23 cellular contexts compared by ENCODE assay signal in the genomic region with DNA sequence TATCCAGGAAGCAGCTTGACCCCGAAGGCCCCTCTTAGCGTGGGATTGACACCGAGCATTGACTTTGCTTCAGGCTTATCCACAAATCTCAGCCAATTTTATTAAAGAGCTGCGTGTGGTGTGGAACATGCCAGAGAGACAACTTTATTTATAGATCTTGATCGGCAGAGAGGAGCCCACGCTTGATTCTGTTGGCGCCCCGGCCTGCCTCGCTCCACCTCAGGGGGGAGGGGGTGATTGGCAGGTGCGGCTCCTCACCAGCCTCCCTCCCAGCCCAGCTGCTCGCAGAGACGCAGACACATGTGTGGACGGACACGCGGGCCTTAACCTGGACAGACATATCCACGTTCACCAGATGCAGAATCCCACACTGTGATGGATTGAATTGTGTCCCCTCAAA.
"Had no signal": no experiment of that assay in that cellular context is flagged by ENCODE, and none has a peak within 500 bp of the region (broad histone marks: within the 10 kb centered on the region; RNA-seq: fewer than 3 reads in every experiment).

No MANE protein-coding gene starts in this region.

- DNase-seq: activated CD4-positive, alpha-beta memory T cell treated with anti-CD3 and anti-CD28 coated beads for 36 hours; activated CD4-positive, alpha-beta T cell treated with anti-CD3 and anti-CD28 coated beads, Interleukin-2, amount 10 ng/mL, durations not matched to agents 24 days and 14 days; activated CD4-positive, CD25-positive, alpha-beta regulatory T cell treated with anti-CD3 and anti-CD28 coated beads, Interleukin-2, amount 50 U/mL, for 72 hours; activated CD8-positive, alpha-beta memory T cell treated with anti-CD3 and anti-CD28 coated beads, Interleukin-2, amount 50 U/mL, for 48 hours; activated naive CD4-positive, alpha-beta T cell; activated T-cell treated with anti-CD3 and anti-CD28 coated beads, Interleukin-2, amount 50 U/mL, for 4 hours; dermis blood vessel endothelial cell; effector CD4-positive, alpha-beta T cell; islet precursor cell; left colon; mammary epithelial cell; ovary; sigmoid colon; small intestine; stimulated activated CD4-positive, alpha-beta T cell treated with anti-CD3 and anti-CD28 coated beads, Interleukin-4, amount 100 ng/mL, for 24 hours; trophoblast cell had no signal

- H3K9me3 ChIP-seq: ovary, sigmoid colon, thoracic aorta had no signal

- H3K36me3 ChIP-seq: ovary, sigmoid colon, thoracic aorta had no signal

- H3K27me3 ChIP-seq: ovary, sigmoid colon had no signal

- H3K27ac ChIP-seq: epithelial cell of prostate, ovary, sigmoid colon, thoracic aorta had no signal

- H3K4me3 ChIP-seq: ovary, sigmoid colon, thoracic aorta had no signal

- FAIRE-seq: bronchial epithelial cell, colon, endometrium, frontal cortex, small intestine, urothelium cell line had no signal

- H3K4me1 ChIP-seq: sigmoid colon had no signal
